21 cellular contexts compared by ENCODE assay signal in genomic region chr1:230228234-230228897, GRCh38.
"Had no signal": no experiment of that assay in that cellular context is flagged by ENCODE, and none has a peak within 500 bp of the region (broad histone marks: within the 10 kb centered on the region; RNA-seq: fewer than 3 reads in every experiment).

No MANE protein-coding gene starts in this region.

- ATAC-seq: left colon; left ventricle myocardium superior; lower lobe of right lung; natural killer cell; right cardiac atrium; stimulated activated effector memory CD8-positive, alpha-beta T cell treated with anti-CD3 and anti-CD28 coated beads, Interleukin-12 subunit alpha, Interleukin-12 subunit beta, amount 100 ng/mL, for 72 hours had no signal

- H3K27me3 ChIP-seq: dorsolateral prefrontal cortex, neutrophil, sigmoid colon, stomach, tibial artery had no signal

- H3K36me3 ChIP-seq: lower lobe of right lung, stomach, tibial artery had no signal

- H3K79me2 ChIP-seq: parathyroid adenoma had no signal

- H3K27ac ChIP-seq: dorsolateral prefrontal cortex, lower lobe of right lung, neutrophil, parathyroid adenoma, sigmoid colon, stomach had no signal

- H3K4me1 ChIP-seq: parathyroid adenoma had no signal

- H2AFZ ChIP-seq: parathyroid adenoma had no signal

- DNase-seq: dorsolateral prefrontal cortex; effector CD4-positive, alpha-beta T cell; hypothalamus; immature natural killer cell; islet precursor cell; kidney glomerular epithelial cell; left colon; left ventricle myocardium superior; lower lobe of right lung; natural killer cell; right cardiac atrium; sigmoid colon; stimulated activated CD4-positive, alpha-beta T cell treated with anti-CD3 and anti-CD28 coated beads, Interleukin-2, amount 100 ng/mL, for 24 hours; stimulated activated CD4-positive, alpha-beta T cell treated with anti-CD3 and anti-CD28 coated beads, Interleukin-4, amount 100 ng/mL, for 24 hours; stimulated activated naive CD4-positive, alpha-beta T cell treated with Interleukin-2 at 50 U/mL for 16 hours; stomach; tibial artery had no signal

- H3K9ac ChIP-seq: parathyroid adenoma had no signal

- H3K9me3 ChIP-seq: lower lobe of right lung, neutrophil, sigmoid colon, stomach, tibial artery had no signal

- FAIRE-seq: frontal cortex had no signal

- H3K4me3 ChIP-seq: dorsolateral prefrontal cortex, lower lobe of right lung, sigmoid colon, stomach, tibial artery had no signal
